In the genomic region with DNA sequence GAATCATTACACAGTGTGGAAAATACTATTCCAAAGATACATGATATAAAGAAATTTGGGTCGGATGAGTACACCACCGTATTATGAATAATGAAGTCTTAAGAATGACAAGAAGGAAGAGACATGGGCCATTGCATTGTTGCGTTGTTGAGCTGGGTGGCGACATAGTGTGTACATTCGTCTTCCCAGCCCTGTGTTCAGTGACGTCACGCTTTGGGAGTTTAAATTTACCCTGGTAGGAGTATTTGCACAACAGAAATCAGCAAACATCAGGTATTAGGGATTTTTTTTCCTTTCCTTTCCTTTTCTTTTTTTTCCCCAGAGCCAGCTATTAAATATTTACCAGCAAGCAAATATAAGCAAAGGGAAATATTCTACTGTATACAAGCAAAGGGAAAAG, we compare ENCODE assay signal across 25 cellular contexts.
"Had no signal": no experiment of that assay in that cellular context is flagged by ENCODE, and none has a peak within 500 bp of the region (broad histone marks: within the 10 kb centered on the region; RNA-seq: fewer than 3 reads in every experiment).

No MANE protein-coding gene starts in this region.

- H3K27ac ChIP-seq: colonic mucosa, epithelial cell of prostate, gastrocnemius medialis, left ventricle myocardium inferior, lower lobe of right lung, neutrophil, pancreas, stomach, thyroid gland, vagina had no signal

- H3K27me3 ChIP-seq: colonic mucosa, gastrocnemius medialis, neutrophil, pancreas, stomach, thyroid gland, vagina had no signal

- H3K4me1 ChIP-seq: colonic mucosa, gastrocnemius medialis, left ventricle myocardium inferior, lower lobe of right lung, pancreas, stomach, thyroid gland, vagina had no signal

- H3K36me3 ChIP-seq: colonic mucosa, gastrocnemius medialis, left ventricle myocardium inferior, lower lobe of right lung, neutrophil, pancreas, stomach, thyroid gland, vagina had no signal

- H3K9me3 ChIP-seq: colonic mucosa, gastrocnemius medialis, neutrophil, pancreas, thyroid gland, vagina had no signal

- H3K4me3 ChIP-seq: colonic mucosa, gastrocnemius medialis, left ventricle myocardium inferior, lower lobe of right lung, pancreas, smooth muscle cell, stomach, thyroid gland, vagina had no signal

- DNase-seq: colonic mucosa; effector CD8-positive, alpha-beta T cell; endodermal cell; foreskin fibroblast; gastrocnemius medialis; head of caudate nucleus; kidney; left ventricle myocardium inferior; lower lobe of right lung; natural killer cell; pancreas; stimulated activated CD4-positive, alpha-beta T cell treated with anti-CD3 and anti-CD28 coated beads, Interleukin-12 subunit alpha, Interleukin-12 subunit beta, amount 100 ng/mL, for 4 hours; stimulated activated CD4-positive, alpha-beta T cell treated with anti-CD3 and anti-CD28 coated beads, Interleukin-2, amount 100 ng/mL, for 24 hours; stimulated activated CD4-positive, alpha-beta T cell treated with anti-CD3 and anti-CD28 coated beads, Interleukin-4, amount 100 ng/mL, for 24 hours; stimulated activated naive CD4-positive, alpha-beta T cell treated with Interleukin-2 at 50 U/mL for 16 hours; stomach; thyroid gland; trophoblast cell had no signal

- ATAC-seq: esophagus mucosa; gastrocnemius medialis; lower lobe of right lung; natural killer cell; pancreas; sciatic nerve; stimulated activated effector memory CD8-positive, alpha-beta T cell treated with anti-CD3 and anti-CD28 coated beads, Interleukin-12 subunit alpha, Interleukin-12 subunit beta, amount 100 ng/mL, for 72 hours had no signal

- H3K4me2 ChIP-seq: smooth muscle cell had no signal
